23 cellular contexts compared by ENCODE assay signal in the genomic region with DNA sequence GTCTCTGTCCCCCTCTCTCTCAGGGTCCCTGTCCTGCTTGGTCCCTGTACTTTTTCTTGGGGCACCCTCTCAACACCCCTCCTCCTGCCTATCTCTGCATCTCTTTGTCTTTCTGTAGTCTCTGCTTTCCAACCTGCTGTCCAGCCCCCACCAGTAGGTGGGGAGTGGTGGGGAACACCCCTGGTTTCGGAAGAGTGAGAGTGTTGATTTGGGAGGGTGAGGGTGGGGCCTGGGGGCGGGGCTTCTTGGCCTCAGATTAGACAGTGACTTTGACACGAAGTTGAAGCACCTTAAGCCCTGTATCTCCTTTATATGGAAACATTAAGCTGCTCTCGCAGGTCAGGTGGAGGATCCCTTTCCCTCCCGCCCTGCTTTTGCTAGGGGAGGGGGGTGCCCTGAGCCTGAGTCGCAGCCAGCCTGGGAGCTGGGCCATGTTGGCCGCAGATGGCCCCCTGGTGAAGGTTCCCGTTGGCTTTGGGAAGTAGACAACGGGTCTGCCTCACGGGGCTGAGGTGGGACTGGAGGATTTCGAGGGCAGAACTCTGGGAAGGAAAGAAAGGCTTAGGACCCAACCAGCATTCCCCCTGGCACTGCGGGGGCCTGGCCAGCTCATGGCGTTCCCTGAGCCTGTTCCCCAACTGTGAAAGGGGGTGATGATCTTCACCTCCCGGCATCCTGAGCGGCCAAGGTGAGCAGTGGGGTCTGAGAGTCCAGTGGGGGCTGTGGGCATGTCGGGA. TPM values are rescaled to one million over a fixed set of nuclear protein-coding genes. Genes with fewer than 3 reads are reported as not detected.
DNase-seq lines count a peak whose midpoint lies in the region; ATAC-seq and TF ChIP-seq lines count a peak whose summit lies in the region.
"Had no signal": no experiment of that assay in that cellular context is flagged by ENCODE, and none has a peak within 500 bp of the region (broad histone marks: within the 10 kb centered on the region; RNA-seq: fewer than 3 reads in every experiment).

Gene KCNJ14, plus strand, starts transcription at position 404 of the 737 bp plus-strand sequence. CDS start 6,151 bp downstream, outside the sequence.

- peak; percentile 45 for DNase-seq in activated CD8-positive, alpha-beta memory T cell treated with anti-CD3 and anti-CD28 coated beads for 24 hours
- no peak for DNase-seq in activated CD8-positive, alpha-beta memory T cell treated with anti-CD3 and anti-CD28 coated beads, Interleukin-2, amount 50 U/mL, for 48 hours
- DNase-seq in RWPE1 (ENCODE audit: low spot score) (no peak), lower lobe of right lung (peak; percentile 28), psoas muscle (no peak), activated gamma-delta T cell (lab: John Stamatoyannopoulos, UW) (no peak), cortex of kidney (lab: John Stamatoyannopoulos, UW) (no peak)
- DNase-seq: activated B cell treated with CpG ODN at 0.5 μM for 24 hours; activated CD4-positive, alpha-beta T cell treated with anti-CD3 and anti-CD28 coated beads, Interleukin-2, amount 50 U/mL, for 4 hours; amniotic stem cell; CD8-positive, alpha-beta memory T cell; effector CD4-positive, alpha-beta T cell; glutamatergic neuron; left ventricle myocardium superior; NCI-H1092 treated with DMSO at 0.1 percent for 48 hours; NCI-H187 treated with DMSO at 0.1 percent for 48 hours; NCI-H526; SIG-M5; stomach; tibial artery had no signal

- ATAC-seq in lower lobe of right lung (no peak), psoas muscle (peak in 3 of 4 donors; percentile 30 to 37 (median 34)), GM19455 (IDR thresholded peaks at IDR 0.05; ENCODE audit: unreplicated experiment) (no peak)
- ATAC-seq: left ventricle myocardium superior, Panc1 had no signal

- CTCF ChIA-PET in RWPE1 (lab: Yijun Ruan, JAX) = interaction anchor here (0.7 kb wide), 1 partner anchor 140 kb away, joined by 3 read pairs; no protein-coding TSS in a partner anchor

- no peaks in the 10 kb centered on the region for H3K4me1 ChIP-seq in lower lobe of right lung
- peaks cover 16% of the 10 kb centered on the region for H3K4me1 ChIP-seq in psoas muscle
- H3K4me1 ChIP-seq: prostate gland, tibial artery had no signal

- intact Hi-C loops in lower lobe of right lung (cut with DNase I) = no loop called here
- intact Hi-C loops in psoas muscle (cut with DNase I) = no loop called here

- POLR2A ChIA-PET in RWPE1 (lab: Yijun Ruan, JAX; ENCODE audit: low non-redundant PET) = interaction anchor here (0.6 kb wide), 1 partner anchor 8 kb away, joined by 3 read pairs; no protein-coding TSS in a partner anchor

- H3K27me3 ChIP-seq in lower lobe of right lung (ENCODE audit: low read depth) (no peaks in the 10 kb centered on the region), psoas muscle (ENCODE audit: insufficient read depth in 3 of 3, low read length in 2 of 3) (no peaks in the 10 kb centered on the region)
- H3K27me3 ChIP-seq: stomach, tibial artery had no signal

- TF ChIP-seq CTCF in RWPE1 (conservative IDR thresholded peaks at IDR 0.05; ENCODE audit: low read depth) (no peak), lower lobe of right lung (IDR thresholded peaks at IDR 0.05) (no peak), psoas muscle (IDR thresholded peaks at IDR 0.05) (no peak)

- H3K36me3 ChIP-seq in lower lobe of right lung = peaks cover 66% of the 10 kb centered on the region
- H3K36me3 ChIP-seq in psoas muscle (ENCODE audit: insufficient read depth in 1 of 2, low read depth in 1 of 2) = peaks cover 8 to 52% of the 10 kb centered on the region in 2 donors

- H3K4me3 ChIP-seq in lower lobe of right lung (no peak within 1 kb of the TSS), psoas muscle (no peak within 1 kb of the TSS)
- H3K4me3 ChIP-seq: prostate gland, stomach, tibial artery had no signal

- H3K27ac ChIP-seq in RWPE1 (peak within 1 kb of the TSS; percentile 15), lower lobe of right lung (no peak within 1 kb of the TSS), psoas muscle (no peak within 1 kb of the TSS)
- H3K27ac ChIP-seq: prostate gland, stomach, tibial artery had no signal

- WGBS in psoas muscle, 3 donors = 52 to 55% (median 54%) methylated on average over 16 of the region's 16 CpGs

- H3K9me3 ChIP-seq in lower lobe of right lung = no peaks in the 10 kb centered on the region
- H3K9me3 ChIP-seq in psoas muscle = no peaks in the 10 kb centered on the region
- H3K9me3 ChIP-seq: prostate gland, stomach, tibial artery had no signal

RNA-seq across cellular contexts. Expression of gene KCNJ14, which starts in this region (rescaled TPM):
- total RNA-seq in lower lobe of right lung = 0.71 TPM
- 1 to 10 TPM in 3 of 4 donors, under 1 TPM in 1; 0.65 to 2.6 (median 1.3) TPM for total RNA-seq in psoas muscle
- 1 to 10 TPM in 1 of 3 donors, under 1 TPM in 2; 0.28 to 1.6 (median 0.58) TPM for polyA plus RNA-seq in psoas muscle

Comparison
In these comparisons a context has a peak if more than half of its experiments do, and no peak if none do; other contexts are left out.
1. Peak in DNase-seq in lower lobe of right lung; RNA of the gene not detected or under 1 TPM.
2. ATAC-seq: peak in psoas muscle (3 of 4); none in lower lobe of right lung (0 of 2) and GM19455 (single experiment).